Comparison of ENCODE assay signal across 25 cellular contexts in genomic region chr7:18167815-18168214, GRCh38.
"Had no signal": no experiment of that assay in that cellular context is flagged by ENCODE, and none has a peak within 500 bp of the region (broad histone marks: within the 10 kb centered on the region; RNA-seq: fewer than 3 reads in every experiment).

No MANE protein-coding gene starts in this region.

- H3K79me2 ChIP-seq: parathyroid adenoma had no signal

- H3K4me1 ChIP-seq: lower lobe of right lung, parathyroid adenoma, right lobe of liver, upper lobe of left lung had no signal

- H3K9ac ChIP-seq: parathyroid adenoma had no signal

- H3K9me3 ChIP-seq: esophagus muscularis mucosa, lower lobe of right lung, right lobe of liver, thoracic aorta, tibial nerve, upper lobe of left lung had no signal

- H3K36me3 Mint-ChIP-seq: natural killer cell; stimulated activated naive B cell treated with anti-CD40 and anti-IgM and Interleukin-4, amounts not matched to agents 10 μg/mL and 1 μg/mL and 100 μg/mL, for 72 hours had no signal

- H3K4me3 Mint-ChIP-seq: immature natural killer cell; natural killer cell; stimulated activated naive B cell treated with anti-CD40 and anti-IgM and Interleukin-4, amounts not matched to agents 10 μg/mL and 1 μg/mL and 100 μg/mL, for 72 hours; stimulated activated naive CD8-positive, alpha-beta T cell treated with anti-CD3 and anti-CD28 coated beads, Interleukin-15, Interleukin-2, amounts not matched to agents 100 ng/mL and 50 ng/mL, for 24 hours had no signal

- H3K27me3 ChIP-seq: esophagus muscularis mucosa, right lobe of liver, tibial nerve, upper lobe of left lung had no signal

- H3K4me3 ChIP-seq: coronary artery, esophagus muscularis mucosa, lower lobe of right lung, right lobe of liver, thoracic aorta, tibial nerve, upper lobe of left lung had no signal

- H3K27ac Mint-ChIP-seq: immature natural killer cell; natural killer cell; progenitor cell of endocrine pancreas; stimulated activated naive B cell treated with anti-CD40 and anti-IgM and Interleukin-4, amounts not matched to agents 10 μg/mL and 1 μg/mL and 100 μg/mL, for 72 hours; stimulated activated naive CD8-positive, alpha-beta T cell treated with anti-CD3 and anti-CD28 coated beads, Interleukin-15, Interleukin-2, amounts not matched to agents 100 ng/mL and 50 ng/mL, for 24 hours had no signal

- H3K27me3 Mint-ChIP-seq: progenitor cell of endocrine pancreas; stimulated activated naive B cell treated with anti-CD40 and anti-IgM and Interleukin-4, amounts not matched to agents 10 μg/mL and 1 μg/mL and 100 μg/mL, for 72 hours had no signal

- H3K9me3 Mint-ChIP-seq: natural killer cell; stimulated activated naive CD8-positive, alpha-beta T cell treated with anti-CD3 and anti-CD28 coated beads, Interleukin-15, Interleukin-2, amounts not matched to agents 100 ng/mL and 50 ng/mL, for 24 hours had no signal

- H2AFZ ChIP-seq: parathyroid adenoma had no signal

- H3K4me1 Mint-ChIP-seq: immature natural killer cell; natural killer cell; stimulated activated naive B cell treated with anti-CD40 and anti-IgM and Interleukin-4, amounts not matched to agents 10 μg/mL and 1 μg/mL and 100 μg/mL, for 72 hours had no signal

- H3K36me3 ChIP-seq: esophagus muscularis mucosa, lower lobe of right lung, right lobe of liver, thoracic aorta, tibial nerve, upper lobe of left lung had no signal

- DNase-seq: dermis blood vessel endothelial cell; effector memory CD4-positive, alpha-beta T cell; hypothalamus; immature natural killer cell; islet precursor cell; kidney glomerular epithelial cell; left ventricle myocardium superior; lower lobe of right lung; natural killer cell; right lobe of liver; small intestine; stimulated activated CD4-positive, alpha-beta T cell treated with anti-CD3 and anti-CD28 coated beads, Interleukin-15, amount 100 ng/mL, for 24 hours; stimulated activated CD4-positive, alpha-beta T cell treated with anti-CD3 and anti-CD28 coated beads, Interleukin-2, amount 100 ng/mL, for 48 hours; stimulated activated naive B cell treated with anti-CD40 and anti-IgM and Interleukin-4, amounts not matched to agents 10 μg/mL and 1 μg/mL and 100 μg/mL, for 72 hours; upper lobe of left lung had no signal

- ATAC-seq: left ventricle myocardium superior; lower lobe of right lung; natural killer cell; right lobe of liver; stimulated activated naive B cell treated with anti-CD40 and anti-IgM and Interleukin-4, amounts not matched to agents 10 μg/mL and 1 μg/mL and 100 μg/mL, for 72 hours had no signal

- FAIRE-seq: endothelial cell of umbilical vein, frontal cortex, urothelium cell line had no signal

- H3K27ac ChIP-seq: coronary artery, esophagus muscularis mucosa, lower lobe of right lung, parathyroid adenoma, right lobe of liver, thoracic aorta, tibial nerve, upper lobe of left lung had no signal
